ENCODE assay signal across 20 cellular contexts in genomic region chr11:67051494-67051893, GRCh38. TPM values are rescaled to one million over a fixed set of nuclear protein-coding genes. Genes with fewer than 3 reads are reported as not detected.
DNase-seq lines count a peak whose midpoint lies in the region; ATAC-seq, FAIRE-seq and TF ChIP-seq lines count a peak whose summit lies in the region.
"Had no signal": no experiment of that assay in that cellular context is flagged by ENCODE, and none has a peak within 500 bp of the region (broad histone marks: within the 10 kb centered on the region; RNA-seq: fewer than 3 reads in every experiment).

No MANE protein-coding gene starts in this region.

- H2AK5ac ChIP-seq in neuronal stem cell (ENCODE audit: low read depth, low read length), result no peak overlapping the region

- H4K91ac ChIP-seq in neuronal stem cell (ENCODE audit: low read depth, low read length, poor library complexity), result no peak overlapping the region

- H2BK120ac ChIP-seq in neuronal stem cell (ENCODE audit: low read depth, low read length), result no peak overlapping the region

- in situ Hi-C loops in HepG2 (cut with HindIII; ENCODE audit: extremely low pct_ligation_motif_present, low pct_unique_long_range_greater_than_20kb), result no loop called here
- in situ Hi-C loops in K562 (cut with MboI), result no loop called here

- H3K4ac ChIP-seq in neuronal stem cell (ENCODE audit: low read length), result no peak overlapping the region

- CTCF ChIA-PET in HepG2 (lab: Yijun Ruan, JAX; ENCODE audit: low intra/inter-chr PET ratio, low total read pairs), result no interaction called here
- CTCF ChIA-PET in K562 (lab: Yijun Ruan, JAX; ENCODE audit: low intra/inter-chr PET ratio), result no interaction called here

- H3K36me3 ChIP-seq in HepG2 (replicated peaks in 1 of 2; ENCODE audit: control insufficient read depth in 1 of 2, insufficient read depth in 2 of 2, low read length in 2 of 2) (no peaks in the 10 kb centered on the region), right lobe of liver (no peaks in the 10 kb centered on the region), K562 (ENCODE audit: control insufficient read depth, insufficient read depth, low read length) (no peaks in the 10 kb centered on the region), neuronal stem cell (replicated peaks in 1 of 2; ENCODE audit: control insufficient read depth in 2 of 2, insufficient read depth in 2 of 2, low read length in 2 of 2) (no peaks in the 10 kb centered on the region)
- H3K36me3 ChIP-seq: BLaER1 treated with 17β-estradiol and CSF1 and Interleukin-3, amounts not matched to agents 10 nM and 100 nM had no signal

- H3K79me1 ChIP-seq in neuronal stem cell (ENCODE audit: low read depth, low read length), result peaks cover 2% of the 10 kb centered on the region

- no peak overlapping the region for H3K9ac ChIP-seq in HepG2 (ENCODE audit: insufficient read depth, low read depth, low read length)
- no peak overlapping the region for H3K9ac ChIP-seq in K562 (ENCODE audit: insufficient read depth in 1 of 2, low read depth in 2 of 2, low read length in 2 of 2)
- no peak overlapping the region for H3K9ac ChIP-seq in neuronal stem cell (ENCODE audit: low read depth, low read length, poor library complexity)
- H3K9ac ChIP-seq: BLaER1 treated with 17β-estradiol and CSF1 and Interleukin-3, amounts not matched to agents 10 nM and 100 nM; KMS-11 had no signal

- H3K27ac ChIP-seq in HepG2 (ENCODE audit: extremely low read length, insufficient read depth, low read length) (no peak overlapping the region), right lobe of liver (no peak overlapping the region), K562 (ENCODE audit: extremely low read depth, low read depth, low read length) (no peak overlapping the region), neuronal stem cell (replicated peaks; ENCODE audit: low read length) (no peak overlapping the region)
- H3K27ac ChIP-seq: 22Rv1; BLaER1 treated with 17β-estradiol and CSF1 and Interleukin-3, amounts not matched to agents 10 nM and 100 nM; KMS-11 had no signal

- no peak for FAIRE-seq in HepG2 (lab: Jason Lieb, UNC)
- FAIRE-seq in K562 (lab: Jason Lieb, UNC), result no peak
- FAIRE-seq: D721Med, G401.6, GM12891 had no signal

- no peak overlapping the region for H3K23ac ChIP-seq in neuronal stem cell (ENCODE audit: low read depth, low read length, poor library complexity)

- TF ChIP-seq EP300 in HepG2 (IDR thresholded peaks at IDR 0.05; ENCODE audit: low read depth in 2 of 2, low read length in 2 of 2), result no peak
- TF ChIP-seq EP300 in HepG2 (CRISPR knock-in tag; IDR thresholded peaks at IDR 0.05; ENCODE audit: borderline replicate concordance), result no peak
- no peak for TF ChIP-seq EP300 in K562 (IDR thresholded peaks at IDR 0.05; ENCODE audit: low read length)

- H3K14ac ChIP-seq in neuronal stem cell (ENCODE audit: low read length), result no peak overlapping the region

- H2BK5ac ChIP-seq in neuronal stem cell (ENCODE audit: low read length), result peak overlapping the region; percentile 10

- no peak overlapping the region for H3K18ac ChIP-seq in neuronal stem cell (ENCODE audit: low read length)

- H4K20me1 ChIP-seq in HepG2 (ENCODE audit: insufficient read depth, low read length), result no peaks in the 10 kb centered on the region
- no peaks in the 10 kb centered on the region for H4K20me1 ChIP-seq in K562 (replicated peaks; ENCODE audit: control insufficient read depth, insufficient read depth, low read length)

- H3K4me2 ChIP-seq in HepG2 (ENCODE audit: low read depth, low read length) (no peak overlapping the region), K562 (ENCODE audit: insufficient read depth, low read length) (no peak overlapping the region), neuronal stem cell (ENCODE audit: insufficient read depth, low read length, poor library complexity, severe bottlenecking) (no peak overlapping the region)
- H3K4me2 ChIP-seq: BLaER1 treated with 17β-estradiol and CSF1 and Interleukin-3, amounts not matched to agents 10 nM and 100 nM; KMS-11 had no signal

- WGBS in HepG2 (ENCODE audit: low lambda C conversion rate), result 40% methylated on average over 3 of the region's 4 CpGs
- no CpG with 5 or more reads among the region's 4 CpGs for WGBS in right lobe of liver (ENCODE audit: insufficient coverage, low coverage, low lambda C conversion rate, missing lambda C conversion rate)
- 18% methylated on average over 4 of the region's 4 CpGs for WGBS in K562 (ENCODE audit: insufficient coverage, low coverage, missing lambda C conversion rate)
- WGBS in neuronal stem cell (ENCODE audit: extremely low coverage in 2 of 2, insufficient read length in 2 of 2, insufficient replicate concordance in 1 of 2), 2 donors, result no CpG with 5 or more reads among the region's 4 CpGs

- H3K4me1 ChIP-seq in HepG2 (ENCODE audit: insufficient read depth, low read length), result peaks cover 51% of the 10 kb centered on the region
- peaks cover 0 to 42% (median 22%) of the 10 kb centered on the region in 4 donors for H3K4me1 ChIP-seq in right lobe of liver
- H3K4me1 ChIP-seq in K562 (replicated peaks in 1 of 2; ENCODE audit: control insufficient read depth in 2 of 2, insufficient read depth in 2 of 2, low read length in 2 of 2), result peaks cover 23 to 38% of the 10 kb centered on the region in 2 experiments
- H3K4me1 ChIP-seq in neuronal stem cell (ENCODE audit: control insufficient read depth in 2 of 2, insufficient read depth in 1 of 2, low read depth in 1 of 2, low read length in 2 of 2), result peaks cover 3 to 13% of the 10 kb centered on the region in 2 donors

- TF ChIP-seq CTCF in HepG2 (CRISPR knock-in tag; IDR thresholded peaks at IDR 0.05) (no peak), right lobe of liver (IDR thresholded peaks at IDR 0.05) (no peak), K562 (IDR thresholded peaks at IDR 0.05 in 2 of 3, conservative IDR thresholded peaks at IDR 0.05 in 1 of 3; ENCODE audit: insufficient read depth in 2 of 3, low read depth in 1 of 3, low read length in 3 of 3) (no peak)

- H2AFZ ChIP-seq in HepG2 (ENCODE audit: low read length), result no peak overlapping the region
- no peak overlapping the region for H2AFZ ChIP-seq in K562 (ENCODE audit: low read depth, low read length)
- H2AFZ ChIP-seq in neuronal stem cell (ENCODE audit: low read length), result no peak overlapping the region

- H2BK15ac ChIP-seq in neuronal stem cell (ENCODE audit: low read length), result no peak overlapping the region

- BruUV-seq in HepG2 (replicated peaks; lab: Mats Ljungman, UMichigan) (no TSS peak), K562 (replicated peaks; lab: Mats Ljungman, UMichigan) (no TSS peak)

- DNase-seq in HepG2 (ENCODE audit: low spot score), result no peak
- DNase-seq in right lobe of liver, result no peak
- DNase-seq in K562 (ENCODE audit: extremely low read depth in 1 of 4, low spot score in 3 of 4), result no peak
- DNase-seq in neuronal stem cell (ENCODE audit: low spot score), result no peak
- no peak for DNase-seq in C1 segment of cervical spinal cord (lab: John Stamatoyannopoulos, UW)
- DNase-seq in H4 (ENCODE audit: low spot score), result no peak
- DNase-seq: CD4-positive, alpha-beta T cell; DMS153; DMS79 treated with DMSO at 0.1 percent for 48 hours; EL; GOT3; HCEC 1CT; IMR-90 had no signal

- ATAC-seq in HepG2, result no peak
- no peak for ATAC-seq in right lobe of liver
- no peak for ATAC-seq in K562
- ATAC-seq in HG03108 (IDR thresholded peaks at IDR 0.05; ENCODE audit: unreplicated experiment), result no peak

- H3K9me1 ChIP-seq in K562 (ENCODE audit: control insufficient read depth, insufficient read depth, low read length), result no peaks in the 10 kb centered on the region

- no peak overlapping the region for H4K8ac ChIP-seq in neuronal stem cell (ENCODE audit: low read depth, low read length)

- intact Hi-C loops in HepG2 (cut with micrococcal nuclease; ENCODE audit: unreplicated experiment), result no loop called here
- intact Hi-C loops in right lobe of liver (cut with DNase I), result no loop called here
- intact Hi-C loops in K562 (cut with micrococcal nuclease), result no loop called here

- TF ChIP-seq POLR2A in HepG2 (IDR thresholded peaks at IDR 0.05; ENCODE audit: insufficient read depth in 1 of 2, low read depth in 2 of 2, low read length in 2 of 2) (no peak), right lobe of liver (IDR thresholded peaks at IDR 0.05) (no peak), K562 (conservative IDR thresholded peaks at IDR 0.05) (no peak)

- H3K9me3 ChIP-seq in HepG2 (ENCODE audit: low read length) (no peaks in the 10 kb centered on the region), right lobe of liver (no peaks in the 10 kb centered on the region), K562 (replicated peaks; ENCODE audit: control insufficient read depth, insufficient read depth, low read depth, low read length) (no peaks in the 10 kb centered on the region), neuronal stem cell (replicated peaks in 1 of 2; ENCODE audit: control insufficient read depth in 2 of 2, insufficient read depth in 1 of 2, low read depth in 1 of 2, low read length in 2 of 2) (no peaks in the 10 kb centered on the region)
- H3K9me3 ChIP-seq: BLaER1 treated with 17β-estradiol and CSF1 and Interleukin-3, amounts not matched to agents 10 nM and 100 nM had no signal

- H3K27me3 ChIP-seq in HepG2 (ENCODE audit: control insufficient read depth in 1 of 2, insufficient read depth in 2 of 2, low read length in 2 of 2) (peaks cover 1 to 23% of the 10 kb centered on the region in 2 experiments; a peak in 2 of 5 replicates), right lobe of liver (no peaks in the 10 kb centered on the region), K562 (ENCODE audit: control insufficient read depth in 2 of 2, insufficient read depth in 2 of 2, low read length in 2 of 2) (no peaks in the 10 kb centered on the region), neuronal stem cell (ENCODE audit: control insufficient read depth in 3 of 3, insufficient read depth in 3 of 3, low read depth in 1 of 3, low read length in 3 of 3) (peaks cover 0 to 23% (median 4%) of the 10 kb centered on the region in 3 experiments)
- H3K27me3 ChIP-seq: BLaER1 treated with 17β-estradiol and CSF1 and Interleukin-3, amounts not matched to agents 10 nM and 100 nM had no signal

- no peak overlapping the region for H3K4me3 ChIP-seq in HepG2 (replicated peaks in 1 of 3; ENCODE audit: insufficient read depth in 1 of 3, low read depth in 2 of 3, low read length in 3 of 3)
- H3K4me3 ChIP-seq in right lobe of liver, result no peak overlapping the region
- no peak overlapping the region for H3K4me3 ChIP-seq in K562
- H3K4me3 ChIP-seq in neuronal stem cell (ENCODE audit: low read length in 2 of 2), result no peak overlapping the region
- H3K4me3 ChIP-seq: BLaER1 treated with 17β-estradiol and CSF1 and Interleukin-3, amounts not matched to agents 10 nM and 100 nM had no signal

- H3K79me2 ChIP-seq in HepG2 (ENCODE audit: insufficient read depth, low read length), result no peaks in the 10 kb centered on the region
- H3K79me2 ChIP-seq in K562 (ENCODE audit: control insufficient read depth, insufficient read depth, low read length), result no peaks in the 10 kb centered on the region

- POLR2A ChIA-PET in HepG2 (lab: Yijun Ruan, JAX) (no interaction called here), K562 (lab: Yijun Ruan, JAX) (interaction anchor here (0.6 kb wide), 3 partner anchors 7 to 648 kb away, joined by 3 to 4 read pairs (median 3); no protein-coding TSS in a partner anchor)

- no peak overlapping the region for H2BK12ac ChIP-seq in neuronal stem cell (ENCODE audit: low read length)

- TF ChIP-seq RAD21 in HepG2 (CRISPR knock-in tag; IDR thresholded peaks at IDR 0.05) (no peak), K562 (CRISPR knock-in tag; conservative IDR thresholded peaks at IDR 0.05 in 1 of 2, IDR thresholded peaks at IDR 0.05 in 1 of 2) (no peak)

RNA-seq across cellular contexts. Expression of gene RHOD, which starts 5.2 kb away (rescaled TPM):
- total RNA-seq in HepG2 (2016; rRNA removed; fragmentation: Illumina TruSeq; extraction: Trizol) (0.27 and 0.29 TPM in 2 replicates), right lobe of liver (100 to 1,000 TPM in 1 of 6 experiments, 10 to 100 TPM in 5; 17.8 to 106 (median 47.3) TPM), K562 (2014; rRNA removed) (not detected in 2 replicates), K562 (2014; rRNA removed; fragmentation: Illumina TruSeq; extraction: Trizol) (not detected in 2 replicates), K562 (2015; rRNA removed; fragmentation: Illumina TruSeq; extraction: Trizol) (not detected in 2 replicates), K562 (2021) (not detected in 2 replicates)
- total RNA-seq in HepG2 (2016; cell fraction: cytosol; rRNA removed; fragmentation: Illumina TruSeq; extraction: Trizol; ENCODE audit: low read depth), result 0.88 and 0.91 TPM in 2 replicates
- 0.32 and 0.33 TPM in 2 replicates for total RNA-seq in HepG2 (2016; cell fraction: insoluble cytoplasmic fraction; rRNA removed; fragmentation: Illumina TruSeq; extraction: Trizol)
- total RNA-seq in HepG2 (2016; cell fraction: membrane; rRNA removed; fragmentation: Illumina TruSeq; extraction: Trizol), result 0.76 and 0.93 TPM in 2 replicates
- total RNA-seq in HepG2 (2016; cell fraction: nucleus; rRNA removed; fragmentation: Illumina TruSeq; extraction: Trizol), result 0.34 TPM in 1 of 2 replicates, not detected in the other
- polyA plus RNA-seq in HepG2 (2011; rRNA removed) (0.98 and 1.7 TPM in 2 replicates), K562 (2011; rRNA removed) (not detected in 2 replicates), K562 (2014; fragmentation: Illumina TruSeq; extraction: Trizol) (not detected in 2 replicates), K562 (2014; fragmentation: Nextera tagmentation; extraction: Ambion mirVana) (not detected), K562 (2014; rRNA removed) (not detected in 2 replicates)
- 2.1 and 3.1 TPM in 2 replicates for polyA plus RNA-seq in HepG2 (2011; cell fraction: cytosol; rRNA removed)
- polyA plus RNA-seq in HepG2 (2011; cell fraction: nucleus; rRNA removed), result 0.66 and 1.1 TPM in 2 replicates
- 0.47 and 1.2 TPM in 2 replicates for polyA plus RNA-seq in HepG2 (2012)
- polyA plus RNA-seq in HepG2 (2016; cell fraction: cytosol; fragmentation: Illumina TruSeq; extraction: Trizol; ENCODE audit: low read depth), result 1.6 and 1.9 TPM in 2 replicates
- polyA plus RNA-seq in HepG2 (2016; cell fraction: insoluble cytoplasmic fraction; fragmentation: Illumina TruSeq; extraction: Trizol; ENCODE audit: low read depth), result 0.78 and 0.84 TPM in 2 replicates
- 1.1 and 1.4 TPM in 2 replicates for polyA plus RNA-seq in HepG2 (2016; cell fraction: membrane; fragmentation: Illumina TruSeq; extraction: Trizol; ENCODE audit: low read depth)
- 0.71 TPM in 1 of 2 replicates, not detected in the other for polyA plus RNA-seq in HepG2 (2016; cell fraction: nucleus; fragmentation: Illumina TruSeq; extraction: Trizol; ENCODE audit: insufficient read depth, low read depth)
- polyA minus RNA-seq in HepG2 (2011; rRNA and poly(A)+ RNA removed; ENCODE audit: low replicate concordance), result 2.0 and 37.6 TPM in 2 replicates
- polyA minus RNA-seq in HepG2 (2011; cell fraction: cytosol; rRNA and poly(A)+ RNA removed), result 1.7 and 2.0 TPM in 2 replicates
- polyA minus RNA-seq in HepG2 (2011; cell fraction: nucleus; rRNA and poly(A)+ RNA removed), result 0.90 TPM in 1 of 2 replicates, not detected in the other
- not detected in 2 replicates for total RNA-seq in K562 (2011; cell fraction: chromatin; rRNA removed; ENCODE audit: low replicate concordance)
- not detected in 2 replicates for total RNA-seq in K562 (2011; cell fraction: nucleolus; rRNA removed)
- total RNA-seq in K562 (2011; cell fraction: nucleoplasm; rRNA removed), result not detected in 2 replicates
- polyA plus RNA-seq in K562 (2011; cell fraction: cytosol; rRNA removed), result not detected in 2 replicates
- polyA plus RNA-seq in K562 (2011; cell fraction: nucleus; rRNA removed), result not detected in 2 replicates
- polyA plus RNA-seq in K562 (2012), result not detected in 2 replicates
- not detected in 2 replicates for polyA minus RNA-seq in K562 (2011; rRNA and poly(A)+ RNA removed)
- polyA minus RNA-seq in K562 (2011; cell fraction: cytosol; rRNA and poly(A)+ RNA removed), result 1.3 and 1.7 TPM in 2 replicates
- 0.27 and 0.33 TPM in 2 replicates for polyA minus RNA-seq in K562 (2011; cell fraction: nucleus; rRNA and poly(A)+ RNA removed)
- 6.5 TPM for polyA plus RNA-seq in neuronal stem cell (2013, experiment 1 of 2)
- 6.2 TPM for polyA plus RNA-seq in neuronal stem cell (2013, experiment 2 of 2)
- total RNA-seq in H4 (2014; rRNA removed; shearing (Covaris generic)), result not detected in 2 replicates
- total RNA-seq: CD4-positive, alpha-beta T cell had no signal

RNA-seq across cellular contexts. Expression of gene SYT12, which starts 28.6 kb away (rescaled TPM):
- total RNA-seq in HepG2 (2016; rRNA removed; fragmentation: Illumina TruSeq; extraction: Trizol), result 0.02 TPM in 1 of 2 replicates, not detected in the other
- under 0.01 and 0.09 TPM in 2 replicates for total RNA-seq in HepG2 (2016; cell fraction: cytosol; rRNA removed; fragmentation: Illumina TruSeq; extraction: Trizol; ENCODE audit: low read depth)
- not detected in 2 replicates for total RNA-seq in HepG2 (2016; cell fraction: insoluble cytoplasmic fraction; rRNA removed; fragmentation: Illumina TruSeq; extraction: Trizol)
- total RNA-seq in HepG2 (2016; cell fraction: membrane; rRNA removed; fragmentation: Illumina TruSeq; extraction: Trizol), result 0.03 TPM in 1 of 2 replicates, not detected in the other
- not detected in 2 replicates for total RNA-seq in HepG2 (2016; cell fraction: nucleus; rRNA removed; fragmentation: Illumina TruSeq; extraction: Trizol)
- 0.01 and 0.07 TPM in 2 replicates for polyA plus RNA-seq in HepG2 (2011; rRNA removed)
- 0.03 TPM in 2 replicates for polyA plus RNA-seq in HepG2 (2011; cell fraction: cytosol; rRNA removed)
- 0.05 and 0.10 TPM in 2 replicates for polyA plus RNA-seq in HepG2 (2011; cell fraction: nucleus; rRNA removed)
- 0.04 TPM in 2 replicates for polyA plus RNA-seq in HepG2 (2012)
- polyA plus RNA-seq in HepG2 (2016; cell fraction: cytosol; fragmentation: Illumina TruSeq; extraction: Trizol; ENCODE audit: low read depth), result not detected in 2 replicates
- polyA plus RNA-seq in HepG2 (2016; cell fraction: insoluble cytoplasmic fraction; fragmentation: Illumina TruSeq; extraction: Trizol; ENCODE audit: low read depth), result not detected in 2 replicates
- polyA plus RNA-seq in HepG2 (2016; cell fraction: membrane; fragmentation: Illumina TruSeq; extraction: Trizol; ENCODE audit: low read depth), result not detected in 2 replicates
- not detected in 2 replicates for polyA plus RNA-seq in HepG2 (2016; cell fraction: nucleus; fragmentation: Illumina TruSeq; extraction: Trizol; ENCODE audit: insufficient read depth, low read depth)
- 0.02 and 20.9 TPM in 2 replicates for polyA minus RNA-seq in HepG2 (2011; rRNA and poly(A)+ RNA removed; ENCODE audit: low replicate concordance)
- 0.09 TPM in 1 of 2 replicates, not detected in the other for polyA minus RNA-seq in HepG2 (2011; cell fraction: cytosol; rRNA and poly(A)+ RNA removed)
- polyA minus RNA-seq in HepG2 (2011; cell fraction: nucleus; rRNA and poly(A)+ RNA removed), result 0.26 TPM in 1 of 2 replicates, not detected in the other
- 10 to 100 TPM in 4 of 6 experiments, 1 to 10 TPM in 2; 1.8 to 35.3 (median 14.2) TPM for total RNA-seq in right lobe of liver
- 0.14 and 0.32 TPM in 2 replicates for total RNA-seq in K562 (2011; cell fraction: chromatin; rRNA removed; ENCODE audit: low replicate concordance)
- 0.13 and 0.17 TPM in 2 replicates for total RNA-seq in K562 (2011; cell fraction: nucleolus; rRNA removed)
- 0.15 TPM in 1 of 2 replicates, not detected in the other for total RNA-seq in K562 (2011; cell fraction: nucleoplasm; rRNA removed)
- not detected in 2 replicates for total RNA-seq in K562 (2014; rRNA removed)
- total RNA-seq in K562 (2014; rRNA removed; fragmentation: Illumina TruSeq; extraction: Trizol), result 0.11 TPM in 1 of 2 replicates, not detected in the other
- 0.11 TPM in 1 of 2 replicates, not detected in the other for total RNA-seq in K562 (2015; rRNA removed; fragmentation: Illumina TruSeq; extraction: Trizol)
- not detected in 2 replicates for total RNA-seq in K562 (2021)
- 0.01 and 0.03 TPM in 2 replicates for polyA plus RNA-seq in K562 (2011; rRNA removed)
- 0.01 and 0.04 TPM in 2 replicates for polyA plus RNA-seq in K562 (2011; cell fraction: cytosol; rRNA removed)
- 0.04 and 0.13 TPM in 2 replicates for polyA plus RNA-seq in K562 (2011; cell fraction: nucleus; rRNA removed)
- polyA plus RNA-seq in K562 (2012), result 0.08 and 0.21 TPM in 2 replicates
- polyA plus RNA-seq in K562 (2014; fragmentation: Illumina TruSeq; extraction: Trizol), result 0.03 TPM in 1 of 2 replicates, not detected in the other
- not detected for polyA plus RNA-seq in K562 (2014; fragmentation: Nextera tagmentation; extraction: Ambion mirVana)
- 0.03 and 0.07 TPM in 2 replicates for polyA plus RNA-seq in K562 (2014; rRNA removed)
- polyA minus RNA-seq in K562 (2011; rRNA and poly(A)+ RNA removed), result 0.04 TPM in 1 of 2 replicates, not detected in the other
- polyA minus RNA-seq in K562 (2011; cell fraction: cytosol; rRNA and poly(A)+ RNA removed), result not detected in 2 replicates
- polyA minus RNA-seq in K562 (2011; cell fraction: nucleus; rRNA and poly(A)+ RNA removed), result 0.13 and 0.22 TPM in 2 replicates
- polyA plus RNA-seq in neuronal stem cell (2013, experiment 1 of 2), result 0.33 TPM
- 0.33 TPM for polyA plus RNA-seq in neuronal stem cell (2013, experiment 2 of 2)
- total RNA-seq in H4 (2014; rRNA removed; shearing (Covaris generic)), result 0.08 TPM in 1 of 2 replicates, not detected in the other
- total RNA-seq: CD4-positive, alpha-beta T cell had no signal

Comparison
In these comparisons a context has a peak if more than half of its experiments do, and no peak if none do; other contexts are left out.
1. RNA of gene RHOD, which starts 5.2 kb away (total RNA-seq): 17.8 to 106 TPM in right lobe of liver; 0.27 to 0.93 TPM in HepG2, not detected in K562 and not detected in H4; every median in the first group is over 4 times any median in the second.
2. Of the 241 proteins assayed by ChIP-seq in both HepG2 and K562: peak only in HepG2: none; only in K562: PTBP1 and ZFP36; in both: none; in neither: 238; mixed calls (peak in some experiments, not most) for 1.